ENCODE assay signal across 1 cellular context in genomic region chr7:54833021-54833467, GRCh38.
TF ChIP-seq lines count a peak whose summit lies in the region.

No MANE protein-coding gene starts in this region.

TF ChIP-seq in Ishikawa, 13 proteins besides CTCF, POLR2A, EP300 and RAD21 (continued from another document):
- TF ChIP-seq REST (IDR thresholded peaks at IDR 0.05; ENCODE audit: low read depth): no peak
